In genomic region chr10:26463986-26464385, GRCh38 we compare ENCODE assay signal across 19 cellular contexts. TPM values are rescaled to one million over a fixed set of nuclear protein-coding genes. Genes with fewer than 3 reads are reported as not detected.
DNase-seq lines count a peak whose midpoint lies in the region; ATAC-seq, FAIRE-seq and TF ChIP-seq lines count a peak whose summit lies in the region.
"Had no signal": no experiment of that assay in that cellular context is flagged by ENCODE, and none has a peak within 500 bp of the region (broad histone marks: within the 10 kb centered on the region; RNA-seq: fewer than 3 reads in every experiment).

No MANE protein-coding gene starts in this region.

- no peak for TF ChIP-seq RAD21 in GM12878 (IDR thresholded peaks at IDR 0.05; ENCODE audit: insufficient read depth, low read depth, low read length)

- no peak for FAIRE-seq in GM12878 (lab: Jason Lieb, UNC)

- in situ Hi-C loops in GM12878 (cut with MboI) = no loop called here

- no peak for TF ChIP-seq CTCF in GM12878 (IDR thresholded peaks at IDR 0.05 in 2 of 3, conservative IDR thresholded peaks at IDR 0.05 in 1 of 3; ENCODE audit: control insufficient read depth in 2 of 3, extremely low read depth in 1 of 3, insufficient read depth in 1 of 3, low read depth in 3 of 3, low read length in 3 of 3)
- no peak for TF ChIP-seq CTCF in right atrium auricular region (IDR thresholded peaks at IDR 0.05)

- SMC1A ChIA-PET in GM12878 (lab: Charles Lee; ENCODE audit: uncharacterized antibody, unreplicated experiment) = interaction anchor here (1.0 kb wide), 1 partner anchor 8 kb away, joined by 3 read pairs; no protein-coding TSS in a partner anchor

- H3K4me1 ChIP-seq in GM12878 (ENCODE audit: control insufficient read depth, insufficient read depth, low read length) (peaks cover 50% of the 10 kb centered on the region), subcutaneous abdominal adipose tissue (ENCODE audit: control insufficient read depth in 5 of 5, insufficient read depth in 5 of 5, low read length in 5 of 5) (peaks cover 0 to 21% (median 4%) of the 10 kb centered on the region in 5 donors), right atrium auricular region (no peaks in the 10 kb centered on the region)

- H2AFZ ChIP-seq in GM12878 (ENCODE audit: control insufficient read depth, low read depth, low read length) = no peak overlapping the region

- H3K27me3 Mint-ChIP-seq in activated naive CD4-positive, alpha-beta T cell treated with anti-CD3 and anti-CD28 coated beads, Interleukin-2, amount 50 U/mL, for 24 hours = no peaks in the 10 kb centered on the region
- no peaks in the 10 kb centered on the region for H3K27me3 Mint-ChIP-seq in IgD-negative memory B cell
- H3K27me3 Mint-ChIP-seq: activated CD8-positive, alpha-beta memory T cell treated with anti-CD3 and anti-CD28 coated beads, Interleukin-2, amount 10 ng/mL, durations not matched to agents 7 days and 5 days had no signal

- DNase-seq in activated naive CD4-positive, alpha-beta T cell (lab: John Stamatoyannopoulos, UW) = no peak
- DNase-seq in GM12878 (ENCODE audit: low read depth, low spot score) (no peak), right atrium auricular region (ENCODE audit: low spot score) (no peak)
- no peak for DNase-seq in stimulated activated CD8-positive, alpha-beta memory T cell treated with anti-CD3 and anti-CD28 coated beads, Interleukin-4, amount 100 ng/mL, for 48 hours
- DNase-seq: activated CD8-positive, alpha-beta memory T cell treated with anti-CD3 and anti-CD28 coated beads, Interleukin-2, amount 10 ng/mL, durations not matched to agents 7 days and 5 days; anterior cingulate cortex; central memory CD4-positive, alpha-beta T cell; GOT3; Kasumi-1; NCI-H187 treated with DMSO at 0.1 percent for 48 hours; NCI-H526 treated with DMSO at 0.1 percent for 48 hours had no signal

- no peak overlapping the region for H3K4me3 ChIP-seq in GM12878
- no peak overlapping the region for H3K4me3 ChIP-seq in subcutaneous abdominal adipose tissue (ENCODE audit: low read depth in 1 of 5, low read length in 5 of 5)
- no peak overlapping the region for H3K4me3 ChIP-seq in right atrium auricular region

- H3K9ac ChIP-seq in GM12878 (ENCODE audit: control insufficient read depth, insufficient read depth, low read length) = no peak overlapping the region
- no peak overlapping the region for H3K9ac ChIP-seq in subcutaneous abdominal adipose tissue (ENCODE audit: low read length in 5 of 5)

- H3K9me3 ChIP-seq in GM12878 (replicated peaks; ENCODE audit: control insufficient read depth, insufficient read depth, low read length) (peaks cover 6% of the 10 kb centered on the region; the same call in 2 of the 3 replicates), subcutaneous abdominal adipose tissue (ENCODE audit: control insufficient read depth in 5 of 5, low read length in 5 of 5) (no peaks in the 10 kb centered on the region), right atrium auricular region (no peaks in the 10 kb centered on the region)

- H3K79me2 ChIP-seq in GM12878 (ENCODE audit: control insufficient read depth, insufficient read depth, low read length) = peaks cover 83% of the 10 kb centered on the region

- H3K4me2 ChIP-seq in GM12878 (ENCODE audit: control insufficient read depth, insufficient read depth) = 0 out of 2 replicates have a peak overlapping the region, but pooled peaks have one; percentile 31

- RAD21 ChIA-PET in GM12878 (lab: Charles Lee; ENCODE audit: unreplicated experiment) = no interaction called here

- no peak for TF ChIP-seq EP300 in GM12878 (IDR thresholded peaks at IDR 0.05; ENCODE audit: borderline replicate concordance in 1 of 2, control insufficient read depth in 1 of 2, low read depth in 2 of 2, low read length in 2 of 2)

- H3K27ac ChIP-seq in GM12878 (ENCODE audit: control insufficient read depth, insufficient read depth) (peak overlapping the region; percentile 64; the same call in 1 of the 2 replicates), subcutaneous abdominal adipose tissue (ENCODE audit: low read depth, low read length) (peak overlapping the region; percentile 70), right atrium auricular region (no peak overlapping the region)

- CTCF ChIA-PET in GM12878 (lab: Yijun Ruan, JAX) = interaction anchor here (1.0 kb wide), 1 partner anchor 17 kb away, joined by 4 read pairs; no protein-coding TSS in a partner anchor

- H3K36me3 ChIP-seq in GM12878 (ENCODE audit: control insufficient read depth in 2 of 2, insufficient read depth in 2 of 2, low read length in 1 of 2) = peaks cover 2 to 19% of the 10 kb centered on the region in 2 experiments; a peak in 3 of 4 replicates
- peaks cover 0 to 4% (median 2%) of the 10 kb centered on the region in 5 donors for H3K36me3 ChIP-seq in subcutaneous abdominal adipose tissue (ENCODE audit: control insufficient read depth in 5 of 5, insufficient read depth in 5 of 5, low read length in 5 of 5)
- H3K36me3 ChIP-seq in right atrium auricular region = no peaks in the 10 kb centered on the region

- H3K4me3 Mint-ChIP-seq in activated naive CD4-positive, alpha-beta T cell treated with anti-CD3 and anti-CD28 coated beads, Interleukin-2, amount 50 U/mL, for 24 hours = no peak overlapping the region
- H3K4me3 Mint-ChIP-seq in IgD-negative memory B cell = peak overlapping the region in 1 of 4 donors; percentile 34
- H3K4me3 Mint-ChIP-seq: activated CD8-positive, alpha-beta memory T cell treated with anti-CD3 and anti-CD28 coated beads, Interleukin-2, amount 10 ng/mL, durations not matched to agents 7 days and 5 days; mesothelial cell of epicardium; neural crest cell had no signal

- no TSS peak for BruUV-seq in GM12878 (replicated peaks; lab: Mats Ljungman, UMichigan)

- no peaks in the 10 kb centered on the region for H3K9me3 Mint-ChIP-seq in activated naive CD4-positive, alpha-beta T cell treated with anti-CD3 and anti-CD28 coated beads, Interleukin-2, amount 50 U/mL, for 24 hours
- no peaks in the 10 kb centered on the region for H3K9me3 Mint-ChIP-seq in IgD-negative memory B cell
- H3K9me3 Mint-ChIP-seq: neural crest cell had no signal

- no peaks in the 10 kb centered on the region for H3K27me3 ChIP-seq in GM12878 (replicated peaks in 1 of 2; ENCODE audit: control insufficient read depth in 2 of 2, insufficient read depth in 2 of 2, low read length in 1 of 2)
- H3K27me3 ChIP-seq in subcutaneous abdominal adipose tissue (ENCODE audit: control insufficient read depth in 5 of 5, insufficient read depth in 4 of 5, low read length in 5 of 5) = no peaks in the 10 kb centered on the region
- H3K27me3 ChIP-seq in right atrium auricular region = no peaks in the 10 kb centered on the region

- TF ChIP-seq POLR2A in GM12878 (IDR thresholded peaks at IDR 0.05; ENCODE audit: low read depth, low read length) = no peak

- ATAC-seq in GM12878 = no peak; the same call in 2 of the 3 replicates
- ATAC-seq in GM18517 (IDR thresholded peaks at IDR 0.05; ENCODE audit: unreplicated experiment) = no peak
- ATAC-seq: activated CD8-positive, alpha-beta memory T cell treated with anti-CD3 and anti-CD28 coated beads, Interleukin-2, amount 10 ng/mL, durations not matched to agents 7 days and 5 days; left lobe of liver; SK-N-SH treated with all-trans-retinoic acid at 6 μM for 48 hours had no signal

- H4K20me1 ChIP-seq in GM12878 (ENCODE audit: control insufficient read depth, insufficient read depth) = no peaks in the 10 kb centered on the region

- 96% methylated on average over 1 of the region's 1 CpG for WGBS in GM12878 (ENCODE audit: insufficient coverage, insufficient replicate concordance, low lambda C conversion rate, missing lambda C conversion rate)

- intact Hi-C loops in GM12878 (cut with micrococcal nuclease; ENCODE audit: unreplicated experiment) = no loop called here

- POLR2A ChIA-PET in GM12878 (lab: Charles Lee) = interaction anchor here (1.2 kb wide), 1 partner anchor 16 kb away, joined by 4 read pairs; no protein-coding TSS in a partner anchor

- peak overlapping the region; percentile 72 for H3K27ac Mint-ChIP-seq in activated naive CD4-positive, alpha-beta T cell treated with anti-CD3 and anti-CD28 coated beads, Interleukin-2, amount 50 U/mL, for 24 hours
- H3K27ac Mint-ChIP-seq in IgD-negative memory B cell = peak overlapping the region in 2 of 3 donors; percentile 1 to 47
- H3K27ac Mint-ChIP-seq: activated CD8-positive, alpha-beta memory T cell treated with anti-CD3 and anti-CD28 coated beads, Interleukin-2, amount 10 ng/mL, durations not matched to agents 7 days and 5 days; mesothelial cell of epicardium had no signal

- peaks cover 88% of the 10 kb centered on the region for H3K4me1 Mint-ChIP-seq in activated naive CD4-positive, alpha-beta T cell treated with anti-CD3 and anti-CD28 coated beads, Interleukin-2, amount 50 U/mL, for 24 hours
- H3K4me1 Mint-ChIP-seq in IgD-negative memory B cell = peaks cover 50 to 65% (median 51%) of the 10 kb centered on the region in 3 donors
- H3K4me1 Mint-ChIP-seq: neural crest cell had no signal

- peaks cover 26% of the 10 kb centered on the region for H3K36me3 Mint-ChIP-seq in activated naive CD4-positive, alpha-beta T cell treated with anti-CD3 and anti-CD28 coated beads, Interleukin-2, amount 50 U/mL, for 24 hours
- peaks cover 10% of the 10 kb centered on the region for H3K36me3 Mint-ChIP-seq in IgD-negative memory B cell
- H3K36me3 Mint-ChIP-seq: mesothelial cell of epicardium had no signal

RNA-seq across cellular contexts. Expression of gene APBB1IP, which starts 25.8 kb away (rescaled TPM):
- polyA plus RNA-seq in IgD-negative memory B cell (66.4 TPM), GM12878 (2011; rRNA removed) (10.6 and 12.5 TPM in 2 replicates), GM12878 (2014; fragmentation: Illumina TruSeq; extraction: Trizol) (66.0 and 74.0 TPM in 2 replicates), GM12878 (2014; fragmentation: Nextera tagmentation; extraction: Ambion mirVana) (10 to 100 TPM in 1 of 2 experiments, 1 to 10 TPM in 1; 7.3 to 11.4 TPM), GM12878 (2014; rRNA removed) (21.5 and 28.1 TPM in 2 replicates), GM12878 (2016; fragmentation: Nextera tagmentation; extraction: Ambion mirVana) (10 to 100 TPM; 23.7 to 30.2 TPM)
- 95.1 and 97.5 TPM in 2 replicates for total RNA-seq in GM12878 (2013; cell fraction: nucleolus; rRNA removed)
- total RNA-seq in GM12878 (2014; rRNA removed) (14.7 and 14.8 TPM in 2 replicates), GM12878 (2014; rRNA removed; fragmentation: Illumina TruSeq; extraction: Trizol) (18.2 and 20.0 TPM in 2 replicates), GM12878 (2021) (67.0 and 67.4 TPM in 2 replicates), right atrium auricular region (1 to 10 TPM; 1.4 to 3.1 TPM)
- polyA plus RNA-seq in GM12878 (2011; ENCODE audit: low read depth) = 26.8 TPM
- polyA plus RNA-seq in GM12878 (2011; cell fraction: cytosol; rRNA removed) = 9.7 and 14.3 TPM in 2 replicates
- polyA plus RNA-seq in GM12878 (2011; cell fraction: nucleus; rRNA removed) = 20.7 and 24.7 TPM in 2 replicates
- 62.2 and 64.8 TPM in 2 replicates for polyA plus RNA-seq in GM12878 (2012)
- 18.3 and 29.0 TPM in 2 replicates for polyA minus RNA-seq in GM12878 (2011; rRNA and poly(A)+ RNA removed)
- polyA minus RNA-seq in GM12878 (2011; cell fraction: cytosol; rRNA and poly(A)+ RNA removed) = 13.4 and 15.7 TPM in 2 replicates
- polyA minus RNA-seq in GM12878 (2011; cell fraction: nucleus; rRNA and poly(A)+ RNA removed) = 30.6 and 41.9 TPM in 2 replicates
- total RNA-seq: neural crest cell had no signal

Comparison
In these comparisons a context has a peak if more than half of its experiments do, and no peak if none do; other contexts are left out.
1. H3K27ac ChIP-seq: peak in GM12878 (single experiment) and subcutaneous abdominal adipose tissue (single experiment); none in right atrium auricular region (0 of 2).